Comparison of ENCODE assay signal across 8 cellular contexts in the genomic region with DNA sequence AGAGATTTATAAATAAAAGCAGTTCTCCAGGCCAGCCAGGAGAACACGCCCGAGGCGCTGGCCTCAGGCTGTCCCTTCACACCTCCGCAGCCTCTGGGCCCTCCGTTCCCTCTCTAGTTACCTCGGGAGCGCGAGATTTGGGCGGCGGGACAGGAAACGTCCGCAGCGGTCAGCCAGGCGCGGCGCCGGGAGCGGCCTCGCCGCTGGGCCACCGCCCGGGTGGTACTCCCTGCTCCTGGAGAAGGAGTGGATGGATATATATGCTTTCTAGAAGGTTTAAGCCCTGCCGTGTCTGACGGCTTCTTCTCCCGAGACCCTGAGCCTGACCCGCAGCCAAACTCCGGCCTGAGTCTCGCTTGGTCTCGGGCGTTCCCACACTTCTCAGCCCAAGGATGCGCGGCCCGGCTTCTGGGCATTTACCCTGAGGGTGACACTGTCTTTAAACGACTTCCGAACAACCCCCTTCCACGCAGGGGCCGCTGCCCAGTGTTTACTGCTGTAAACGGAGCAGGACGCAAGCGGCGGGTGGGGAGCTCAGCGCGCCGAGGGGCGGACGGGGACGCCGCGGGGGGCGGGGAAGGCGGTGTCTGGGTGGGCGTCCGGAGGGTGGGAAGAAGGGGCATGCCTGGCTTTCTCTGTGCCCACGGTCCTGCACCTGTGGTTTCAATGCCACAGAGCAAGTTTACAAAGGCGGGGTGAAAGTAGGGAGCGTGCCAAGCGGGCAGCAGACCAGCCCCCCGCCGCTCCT. TPM values are rescaled to one million over a fixed set of nuclear protein-coding genes. Genes with fewer than 3 reads are reported as not detected.
DNase-seq lines count a peak whose midpoint lies in the region; TF ChIP-seq lines count a peak whose summit lies in the region.

No MANE protein-coding gene starts in this region.

- H3K27me3 Mint-ChIP-seq in osteocyte (ENCODE audit: unreplicated experiment): no peaks in the 10 kb centered on the region

- peak; percentile 52 for DNase-seq in Caki2 (ENCODE audit: low read depth)
- peak; percentile 49 for DNase-seq in M059J (ENCODE audit: low read depth)
- peak; percentile 20 for DNase-seq in colonic mucosa
- peak; percentile 87 for DNase-seq in osteocyte (ENCODE audit: extremely low spot score, unreplicated experiment)
- no peak for DNase-seq in AG08396 (ENCODE audit: low spot score)
- no peak for DNase-seq in superior temporal gyrus (ENCODE audit: extremely low spot score)
- DNase-seq in NK-92 (lab: John Stamatoyannopoulos, UW; ENCODE audit: unreplicated experiment): no peak
- DNase-seq in globus pallidus (ENCODE audit: low spot score): no peak

- peaks cover 21% of the 10 kb centered on the region for H3K36me3 Mint-ChIP-seq in osteocyte (ENCODE audit: unreplicated experiment)

- peak overlapping the region; percentile 52 for H3K4me3 ChIP-seq in colonic mucosa

- intact Hi-C loops in colonic mucosa (cut with DNase I): no loop called here

- in situ Hi-C loops in Caki2 (cut with HindIII; ENCODE audit: low pct_unique_long_range_greater_than_20kb, low sequenced_read_pairs): no loop called here

- peaks cover 95% of the 10 kb centered on the region for H3K27me3 ChIP-seq in colonic mucosa

- H3K27ac Mint-ChIP-seq in osteocyte (ENCODE audit: unreplicated experiment): peak overlapping the region; percentile 94

- no peak for TF ChIP-seq CTCF in colonic mucosa (IDR thresholded peaks at IDR 0.05)
- no peak for TF ChIP-seq CTCF in osteocyte (IDR thresholded peaks at IDR 0.05)

- H3K9me3 Mint-ChIP-seq in osteocyte (ENCODE audit: unreplicated experiment): no peaks in the 10 kb centered on the region

- no peaks in the 10 kb centered on the region for H3K36me3 ChIP-seq in colonic mucosa

- peaks cover 23% of the 10 kb centered on the region for H3K4me1 Mint-ChIP-seq in osteocyte (ENCODE audit: unreplicated experiment)

- H3K27ac ChIP-seq in colonic mucosa: no peak overlapping the region

- H3K4me3 Mint-ChIP-seq in osteocyte (ENCODE audit: unreplicated experiment): peak overlapping the region; percentile 79

- H3K9ac ChIP-seq in colonic mucosa (ENCODE audit: low read depth in 2 of 2, low read length in 2 of 2): peak overlapping the region in 1 of 2 donors; percentile 29

- H3K4me1 ChIP-seq in colonic mucosa: peaks cover 6% of the 10 kb centered on the region

- H3K9me3 ChIP-seq in colonic mucosa: no peaks in the 10 kb centered on the region

RNA-seq across cellular contexts. Expression of a gene that starts 2.0 kb away (rescaled TPM):
- 0.72 and 4.1 TPM in 2 replicates for total RNA-seq in Caki2 (2014; rRNA removed; shearing (Covaris generic); ENCODE audit: low replicate concordance)
- 0.05 and 0.44 TPM in 2 replicates for total RNA-seq in M059J (2014; rRNA removed; shearing (Covaris generic))
- total RNA-seq in colonic mucosa (under 1 TPM; 0.11 to 0.82 TPM), osteocyte (177 and 196 TPM in 2 replicates)

RNA-seq across cellular contexts. Expression of a gene that starts 8.1 kb away (rescaled TPM):
- 1.5 and 3.8 TPM in 2 replicates for total RNA-seq in Caki2 (2014; rRNA removed; shearing (Covaris generic); ENCODE audit: low replicate concordance)
- 0.07 TPM in 1 of 2 replicates, not detected in the other for total RNA-seq in M059J (2014; rRNA removed; shearing (Covaris generic))
- total RNA-seq in colonic mucosa (under 1 TPM in 1 of 2 donors, not detected in 1; 0.10 TPM), osteocyte (8.8 and 9.4 TPM in 2 replicates)

Comparison
In these comparisons a context has a peak if more than half of its experiments do, and no peak if none do; other contexts are left out.
1. DNase-seq: peak in Caki2 (single experiment), M059J (single experiment), colonic mucosa (single experiment) and osteocyte (single experiment); none in AG08396 (single experiment), superior temporal gyrus (single experiment), NK-92 (single experiment) and globus pallidus (single experiment).
2. RNA of a gene that starts 2.0 kb away (total RNA-seq): 177 to 196 TPM in osteocyte; 0.72 to 4.1 TPM in Caki2, 0.11 to 0.82 TPM in colonic mucosa and 0.05 to 0.44 TPM in M059J; every median in the first group is over 10 times any median in the second.